8 cellular contexts compared by ENCODE assay signal in genomic region chr20:62237772-62238568, GRCh38. TPM values are rescaled to one million over a fixed set of nuclear protein-coding genes. Genes with fewer than 3 reads are reported as not detected.
A peak's percentile ranks its signal among the peaks of the same experiment; 100 is the strongest.
DNase-seq lines count a peak whose midpoint lies in the region; ATAC-seq and TF ChIP-seq lines count a peak whose summit lies in the region.

Gene OSBPL2, plus strand, starts transcription at chr20:62238521. Its CDS starts 17,664 bp downstream, at chr20:62256185.

- H3K4me1 ChIP-seq in right atrium auricular region (peaks cover 0 to 68% of the 10 kb centered on the region in 2 donors), vagina (peaks cover 53% of the 10 kb centered on the region)

- intact Hi-C loops in T-helper 2 cell treated with Interferon-gamma antibody and Interleukin-4, amounts not matched to agents 100 ng/mL and 5 ng/mL, for 36 hours (cut with micrococcal nuclease): loop anchor here (1.0 to 2.0 kb wide), 7 partner anchors 55 to 177 kb away; partner anchors contain the start of genes ADRM1, LSM14B, MTG2 and PSMA7
- intact Hi-C loops in vagina (cut with DNase I): no loop called here

- DNase-seq in NCI-H187 treated with DMSO at 0.1 percent for 48 hours (lab: John Stamatoyannopoulos, UW) (peak; percentile 97), anterior cingulate cortex (lab: John Stamatoyannopoulos, UW) (peak; percentile 74 to 100 (median 99)), right atrium auricular region (ENCODE audit: low spot score) (peak; percentile 100), putamen (ENCODE audit: low spot score) (peak; percentile 99), vagina (ENCODE audit: extremely low spot score in 2 of 2) (peak; percentile 99)

- no peak for TF ChIP-seq CTCF in right atrium auricular region (IDR thresholded peaks at IDR 0.05)
- TF ChIP-seq CTCF in vagina (IDR thresholded peaks at IDR 0.05): no peak

- H3K36me3 ChIP-seq in right atrium auricular region (no peaks in the 10 kb centered on the region), vagina (peaks cover 0 to 5% of the 10 kb centered on the region in 2 donors)

- peak within 1 kb of the TSS; percentile 92 to 93 for H3K27ac ChIP-seq in right atrium auricular region
- peak within 1 kb of the TSS; percentile 86 for H3K27ac ChIP-seq in vagina

- H3K9me3 ChIP-seq in right atrium auricular region: no peaks in the 10 kb centered on the region
- no peaks in the 10 kb centered on the region for H3K9me3 ChIP-seq in vagina

- peak in 1 of 2 donors; percentile 31 for TF ChIP-seq POLR2A in vagina (IDR thresholded peaks at IDR 0.05)

- ATAC-seq in GM18499 (IDR thresholded peaks at IDR 0.05; ENCODE audit: insufficient read depth, unreplicated experiment) (peak; percentile 94), HG02943 (IDR thresholded peaks at IDR 0.05; ENCODE audit: low read depth, unreplicated experiment) (peak; percentile 97)

- no peaks in the 10 kb centered on the region for H3K27me3 ChIP-seq in right atrium auricular region
- H3K27me3 ChIP-seq in vagina: no peaks in the 10 kb centered on the region

- H3K4me3 ChIP-seq in right atrium auricular region: peak within 1 kb of the TSS; percentile 84 to 95
- H3K4me3 ChIP-seq in vagina: peak within 1 kb of the TSS; percentile 78 to 97

RNA-seq across cellular contexts. Expression of gene OSBPL2, which starts in this region (rescaled TPM):
- 27.2 TPM in 2 replicates for total RNA-seq in T-helper 2 cell treated with Interferon-gamma antibody and Interleukin-4, amounts not matched to agents 100 ng/mL and 5 ng/mL, for 36 hours
- total RNA-seq in right atrium auricular region (10 to 100 TPM; 27.2 to 29.6 TPM), vagina (51.3 TPM)

Comparison
In these comparisons a context has a peak if more than half of its experiments do, and no peak if none do; other contexts are left out.
1. Peak in every context shown above with its lines: DNase-seq, ATAC-seq, H3K4me3 ChIP-seq and H3K27ac ChIP-seq.